In the genomic region with DNA sequence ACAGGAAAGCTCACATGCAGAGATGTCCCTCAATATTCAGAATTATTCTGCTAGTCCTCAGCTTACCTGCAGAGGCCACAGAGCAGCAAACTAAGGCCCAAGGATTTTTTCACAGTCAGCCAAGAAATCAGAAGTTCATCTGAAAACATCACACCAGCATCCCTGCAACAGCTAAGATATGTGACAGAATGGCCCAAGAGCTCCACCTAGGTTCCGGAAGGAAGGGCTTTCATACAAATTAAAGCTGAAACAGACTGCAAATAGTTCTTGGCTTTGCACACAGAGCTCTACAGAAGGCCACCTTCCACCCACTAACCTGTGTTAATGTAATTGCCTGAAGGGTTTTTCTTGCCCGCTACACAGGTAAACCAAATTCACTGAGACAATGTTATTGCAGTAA, we compare ENCODE assay signal across 17 cellular contexts.
"Had no signal": no experiment of that assay in that cellular context is flagged by ENCODE, and none has a peak within 500 bp of the region (broad histone marks: within the 10 kb centered on the region; RNA-seq: fewer than 3 reads in every experiment).

No MANE protein-coding gene starts in this region.

- H3K27me3 Mint-ChIP-seq: activated naive CD8-positive, alpha-beta T cell treated with anti-CD3 and anti-CD28 coated beads for 36 hours had no signal

- H3K27ac ChIP-seq: brain microvascular endothelial cell, dorsolateral prefrontal cortex, heart right ventricle, ovary, suprapubic skin, upper lobe of left lung had no signal

- ATAC-seq: activated CD4-positive, CD25-positive, alpha-beta regulatory T cell treated with anti-CD3 and anti-CD28 coated beads, Interleukin-2, amount 50 U/mL, for 24 hours; activated T-cell treated with anti-CD3 and anti-CD28 coated beads, Interleukin-2, amount 50 U/mL, for 4 hours; heart right ventricle; left ventricle myocardium superior had no signal

- H3K36me3 Mint-ChIP-seq: activated naive CD8-positive, alpha-beta T cell treated with anti-CD3 and anti-CD28 coated beads for 36 hours had no signal

- H3K27me3 ChIP-seq: brain microvascular endothelial cell, dorsolateral prefrontal cortex, ovary, suprapubic skin, upper lobe of left lung had no signal

- H3K4me1 ChIP-seq: suprapubic skin had no signal

- H3K4me1 Mint-ChIP-seq: activated naive CD8-positive, alpha-beta T cell treated with anti-CD3 and anti-CD28 coated beads for 36 hours; neural crest cell had no signal

- DNase-seq: activated CD4-positive, alpha-beta T cell treated with anti-CD3 and anti-CD28 coated beads, Interleukin-2, amount 50 U/mL, for 48 hours; activated gamma-delta T cell treated with Interleukin-2 at 50 U/mL for 16 hours; activated naive CD8-positive, alpha-beta T cell treated with anti-CD3 and anti-CD28 coated beads for 36 hours; activated T-cell treated with anti-CD3 and anti-CD28 coated beads, Interleukin-2, amount 50 U/mL, for 4 hours; brain microvascular endothelial cell; dorsolateral prefrontal cortex; foreskin melanocyte; heart right ventricle; left ventricle myocardium superior; mesenchymal stem cell; ovary; stimulated activated CD4-positive, alpha-beta T cell treated with anti-CD3 and anti-CD28 coated beads, Interleukin-2, amount 100 ng/mL, for 48 hours; stimulated activated naive CD4-positive, alpha-beta T cell treated with Interleukin-2 at 50 U/mL for 16 hours; upper lobe of left lung had no signal

- H3K27ac Mint-ChIP-seq: activated naive CD8-positive, alpha-beta T cell treated with anti-CD3 and anti-CD28 coated beads for 36 hours had no signal

- H3K9me3 Mint-ChIP-seq: activated T-cell treated with anti-CD3 and anti-CD28 coated beads, Interleukin-2, amount 50 U/mL, for 4 hours had no signal

- H3K4me3 ChIP-seq: dorsolateral prefrontal cortex, heart right ventricle, ovary, suprapubic skin, upper lobe of left lung had no signal

- H3K36me3 ChIP-seq: brain microvascular endothelial cell, heart right ventricle, ovary, suprapubic skin, upper lobe of left lung had no signal

- H3K4me3 Mint-ChIP-seq: activated naive CD8-positive, alpha-beta T cell treated with anti-CD3 and anti-CD28 coated beads for 36 hours; activated T-cell treated with anti-CD3 and anti-CD28 coated beads, Interleukin-2, amount 50 U/mL, for 4 hours; neural crest cell had no signal

- H3K9me3 ChIP-seq: ovary, suprapubic skin, upper lobe of left lung had no signal
